In the genomic region with DNA sequence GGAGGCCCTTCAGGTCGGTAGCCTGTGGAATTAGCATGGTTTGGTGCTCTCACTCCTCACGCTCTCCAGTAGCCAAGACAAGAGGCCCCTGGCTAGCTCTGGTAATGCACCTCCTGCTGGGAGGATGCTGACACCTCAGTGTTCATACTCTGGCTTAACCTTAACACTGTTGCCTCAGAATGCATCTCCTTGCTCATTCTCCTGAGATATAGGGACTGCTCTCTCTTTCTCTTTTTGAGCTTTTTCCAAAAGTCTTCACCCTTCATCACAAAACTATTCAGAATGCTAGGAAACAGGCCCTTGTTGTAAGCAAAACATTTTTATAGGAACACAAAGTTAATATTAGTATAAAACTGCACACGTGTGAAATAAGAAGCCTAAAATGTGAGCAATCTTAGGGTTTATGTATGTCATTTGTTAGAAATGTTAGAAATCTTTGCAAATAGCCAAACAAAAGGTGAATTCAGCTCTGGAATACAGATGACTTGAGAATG, we compare ENCODE assay signal across 1 cellular context.
TF ChIP-seq lines count a peak whose summit lies in the region.

No MANE protein-coding gene starts in this region.

TF ChIP-seq in K562, 482 proteins besides CTCF, POLR2A, EP300 and RAD21 (continued from another document):
- TF ChIP-seq, protein P1, sequence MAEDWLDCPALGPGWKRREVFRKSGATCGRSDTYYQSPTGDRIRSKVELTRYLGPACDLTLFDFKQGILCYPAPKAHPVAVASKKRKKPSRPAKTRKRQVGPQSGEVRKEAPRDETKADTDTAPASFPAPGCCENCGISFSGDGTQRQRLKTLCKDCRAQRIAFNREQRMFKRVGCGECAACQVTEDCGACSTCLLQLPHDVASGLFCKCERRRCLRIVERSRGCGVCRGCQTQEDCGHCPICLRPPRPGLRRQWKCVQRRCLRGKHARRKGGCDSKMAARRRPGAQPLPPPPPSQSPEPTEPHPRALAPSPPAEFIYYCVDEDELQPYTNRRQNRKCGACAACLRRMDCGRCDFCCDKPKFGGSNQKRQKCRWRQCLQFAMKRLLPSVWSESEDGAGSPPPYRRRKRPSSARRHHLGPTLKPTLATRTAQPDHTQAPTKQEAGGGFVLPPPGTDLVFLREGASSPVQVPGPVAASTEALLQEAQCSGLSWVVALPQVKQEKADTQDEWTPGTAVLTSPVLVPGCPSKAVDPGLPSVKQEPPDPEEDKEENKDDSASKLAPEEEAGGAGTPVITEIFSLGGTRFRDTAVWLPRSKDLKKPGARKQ (CRISPR knock-in tag; IDR thresholded peaks at IDR 0.05), result no peak
- no peak for TF ChIP-seq SIRT6 (IDR thresholded peaks at IDR 0.05; ENCODE audit: low read depth, low read length)
